ENCODE assay signal across 10 cellular contexts in the genomic region with DNA sequence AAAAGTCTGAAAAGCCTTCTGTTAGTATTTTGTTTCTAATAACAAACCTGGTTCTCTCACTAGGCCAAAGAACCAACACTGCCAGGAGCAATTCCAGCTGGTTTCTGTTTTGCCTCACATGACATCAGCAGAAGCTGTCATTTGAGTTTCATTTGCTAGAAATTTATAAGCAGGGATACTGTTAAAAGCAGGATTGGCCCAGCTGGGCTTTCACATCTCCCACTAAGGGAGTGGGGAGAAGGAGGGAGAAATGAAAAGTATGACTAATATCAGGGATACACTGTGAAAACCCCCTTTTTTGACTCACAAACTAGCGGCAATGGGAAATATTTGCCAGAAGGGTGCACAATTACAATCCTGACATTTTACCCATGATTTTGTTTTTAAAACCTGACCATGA. TPM values are rescaled to one million over a fixed set of nuclear protein-coding genes. Genes with fewer than 3 reads are reported as not detected.
DNase-seq lines count a peak whose midpoint lies in the region; ATAC-seq and TF ChIP-seq lines count a peak whose summit lies in the region.
"Had no signal": no experiment of that assay in that cellular context is flagged by ENCODE, and none has a peak within 500 bp of the region (broad histone marks: within the 10 kb centered on the region; RNA-seq: fewer than 3 reads in every experiment).

No MANE protein-coding gene starts in this region.

- no peak overlapping the region for H3K4me3 Mint-ChIP-seq in osteocyte (ENCODE audit: unreplicated experiment)
- H3K4me3 Mint-ChIP-seq: activated naive CD4-positive, alpha-beta T cell treated with anti-CD3 and anti-CD28 coated beads, Interleukin-2, amount 50 U/mL, for 24 hours had no signal

- no peaks in the 10 kb centered on the region for H3K9me3 Mint-ChIP-seq in osteocyte (ENCODE audit: unreplicated experiment)
- H3K9me3 Mint-ChIP-seq: activated naive CD4-positive, alpha-beta T cell treated with anti-CD3 and anti-CD28 coated beads, Interleukin-2, amount 50 U/mL, for 24 hours had no signal

- no peaks in the 10 kb centered on the region for H3K27me3 Mint-ChIP-seq in osteocyte (ENCODE audit: unreplicated experiment)
- H3K27me3 Mint-ChIP-seq: activated naive CD4-positive, alpha-beta T cell treated with anti-CD3 and anti-CD28 coated beads, Interleukin-2, amount 50 U/mL, for 24 hours had no signal

- in situ Hi-C loops in SK-MEL-5 (cut with HindIII; ENCODE audit: low pct_unique_long_range_greater_than_20kb, low sequenced_read_pairs): no loop called here

- no peak for ATAC-seq in HG03135 (IDR thresholded peaks at IDR 0.05; ENCODE audit: unreplicated experiment)
- ATAC-seq: K562 had no signal

- H3K36me3 Mint-ChIP-seq in osteocyte (ENCODE audit: unreplicated experiment): peaks cover 44% of the 10 kb centered on the region
- H3K36me3 Mint-ChIP-seq: activated naive CD4-positive, alpha-beta T cell treated with anti-CD3 and anti-CD28 coated beads, Interleukin-2, amount 50 U/mL, for 24 hours had no signal

- no peak overlapping the region for H3K27ac Mint-ChIP-seq in osteocyte (ENCODE audit: unreplicated experiment)
- H3K27ac Mint-ChIP-seq: activated naive CD4-positive, alpha-beta T cell treated with anti-CD3 and anti-CD28 coated beads, Interleukin-2, amount 50 U/mL, for 24 hours had no signal

- peak; percentile 20 for TF ChIP-seq CTCF in osteocyte (IDR thresholded peaks at IDR 0.05)

- DNase-seq in AG20443 (ENCODE audit: low spot score) (peak; percentile 58), SK-MEL-5 (ENCODE audit: low read depth, low spot score) (peak; percentile 4), fibroblast of peridontal ligament (ENCODE audit: extremely low read depth) (peak; percentile 90), osteocyte (ENCODE audit: extremely low spot score, unreplicated experiment) (no peak), NCI-H345 (lab: John Stamatoyannopoulos, UW) (no peak), SIG-M5 (lab: John Stamatoyannopoulos, UW) (no peak), NCI-H748 treated with DMSO at 0.1 percent for 48 hours (lab: John Stamatoyannopoulos, UW) (no peak)

- H3K4me1 Mint-ChIP-seq in osteocyte (ENCODE audit: unreplicated experiment): peaks cover 57% of the 10 kb centered on the region
- H3K4me1 Mint-ChIP-seq: activated naive CD4-positive, alpha-beta T cell treated with anti-CD3 and anti-CD28 coated beads, Interleukin-2, amount 50 U/mL, for 24 hours had no signal

RNA-seq across cellular contexts. Expression of a gene that starts 5.3 kb away (rescaled TPM):
- 0.53 and 1.1 TPM in 2 replicates for total RNA-seq in SK-MEL-5 (2014; rRNA removed; shearing (Covaris generic))
- polyA plus RNA-seq in SK-MEL-5 (2015; cell fraction: cytosol; rRNA removed): 2.2 and 3.3 TPM in 2 replicates
- 0.89 and 2.8 TPM in 2 replicates for polyA plus RNA-seq in SK-MEL-5 (2015; cell fraction: nucleus; rRNA removed)
- total RNA-seq in osteocyte: 1,760 and 1,947 TPM in 2 replicates

Comparison
In these comparisons a context has a peak if more than half of its experiments do, and no peak if none do; other contexts are left out.
1. DNase-seq: peak in AG20443 (single experiment), SK-MEL-5 (single experiment) and fibroblast of peridontal ligament (single experiment); none in osteocyte (single experiment), NCI-H345 (single experiment), SIG-M5 (single experiment) and NCI-H748 treated with DMSO at 0.1 percent for 48 hours (single experiment).
2. RNA of a gene that starts 5.3 kb away (total RNA-seq): 1,760 to 1,947 TPM in osteocyte; 0.53 to 1.1 TPM in SK-MEL-5; every median in the first group is over 100 times any median in the second.